27 cellular contexts compared by ENCODE assay signal in genomic region chrX:153513265-153513664, GRCh38. TPM values are rescaled to one million over a fixed set of nuclear protein-coding genes. Genes with fewer than 3 reads are reported as not detected.
"Had no signal": no experiment of that assay in that cellular context is flagged by ENCODE, and none has a peak within 500 bp of the region (broad histone marks: within the 10 kb centered on the region; RNA-seq: fewer than 3 reads in every experiment).

No MANE protein-coding gene starts in this region.

- H3K27ac ChIP-seq: neural progenitor cell, ovary, parathyroid adenoma, psoas muscle, right lobe of liver, sigmoid colon, stomach, thoracic aorta, thyroid gland, tibial nerve, upper lobe of left lung, vagina had no signal

- DNase-seq: occipital lobe; ovary; posterior cingulate gyrus; psoas muscle; right cardiac atrium; right lobe of liver; sigmoid colon; small intestine; stimulated activated CD4-positive, alpha-beta T cell treated with anti-CD3 and anti-CD28 coated beads, Interleukin-15, amount 100 ng/mL, for 24 hours; stimulated activated CD4-positive, alpha-beta T cell treated with anti-CD3 and anti-CD28 coated beads, Interleukin-2, amount 100 ng/mL, for 24 hours; stimulated activated CD4-positive, alpha-beta T cell treated with anti-CD3 and anti-CD28 coated beads, Interleukin-2, amount 100 ng/mL, for 48 hours; stimulated activated CD4-positive, alpha-beta T cell treated with anti-CD3 and anti-CD28 coated beads, Interleukin-4, amount 100 ng/mL, for 24 hours; stimulated activated naive B cell treated with anti-CD40 and anti-IgM and Interleukin-4, amounts not matched to agents 10 μg/mL and 1 μg/mL and 100 μg/mL, for 72 hours; stimulated activated naive CD4-positive, alpha-beta T cell treated with Interleukin-2 at 50 U/mL for 16 hours; stomach; thyroid gland; trophoblast cell; upper lobe of left lung had no signal

- H3K27me3 ChIP-seq: ovary, right lobe of liver, thyroid gland, vagina had no signal

- H3K36me3 ChIP-seq: neural progenitor cell, ovary, right lobe of liver, sigmoid colon, stomach, thoracic aorta, thyroid gland, tibial nerve, upper lobe of left lung, vagina had no signal

- H3K9ac ChIP-seq: neural progenitor cell, parathyroid adenoma had no signal

- H3K79me2 ChIP-seq: parathyroid adenoma had no signal

- FAIRE-seq: small intestine had no signal

- H3K9me3 ChIP-seq: ovary, psoas muscle, right lobe of liver, sigmoid colon, stomach, thoracic aorta, thyroid gland, tibial nerve, upper lobe of left lung, vagina had no signal

- H3K4me2 ChIP-seq: neural progenitor cell had no signal

- H2AFZ ChIP-seq: neural progenitor cell, parathyroid adenoma had no signal

- H3K4me1 ChIP-seq: neural progenitor cell, parathyroid adenoma, psoas muscle, right lobe of liver, thyroid gland, vagina had no signal

- H3K4me3 ChIP-seq: neural progenitor cell, ovary, psoas muscle, right lobe of liver, sigmoid colon, stomach, thoracic aorta, thyroid gland, tibial nerve, upper lobe of left lung, vagina had no signal

RNA-seq across cellular contexts. Expression of gene ATP2B3, which starts 4.2 kb away (rescaled TPM):
- total RNA-seq: osteoblast, right cardiac atrium, subcutaneous adipose tissue, thyroid gland, tibial nerve, ureter had no signal

RNA-seq across cellular contexts. Expression of gene BGN, which starts 18.5 kb away (rescaled TPM):
- polyA plus RNA-seq: neural cell had no signal
